In genomic region chr16:8795818-8796217, GRCh38 we compare ENCODE assay signal across 19 cellular contexts. TPM values are rescaled to one million over a fixed set of nuclear protein-coding genes. Genes with fewer than 3 reads are reported as not detected.
A peak's percentile ranks its signal among the peaks of the same experiment; 100 is the strongest.
DNase-seq lines count a peak whose midpoint lies in the region; FAIRE-seq and TF ChIP-seq lines count a peak whose summit lies in the region.
"Had no signal": no experiment of that assay in that cellular context is flagged by ENCODE, and none has a peak within 500 bp of the region (broad histone marks: within the 10 kb centered on the region; RNA-seq: fewer than 3 reads in every experiment).

No MANE protein-coding gene starts in this region.

- H3K27ac ChIP-seq in OCI-LY7 (ENCODE audit: low read depth, low read length, poor library complexity, severe bottlenecking) (no peak overlapping the region), prostate gland (no peak overlapping the region)
- H3K27ac ChIP-seq: foreskin keratinocyte had no signal

- no peak for FAIRE-seq in GM12891 (lab: Jason Lieb, UNC)
- FAIRE-seq: endometrium had no signal

- peaks cover 49% of the 10 kb centered on the region for H3K4me1 Mint-ChIP-seq in activated naive CD4-positive, alpha-beta T cell treated with anti-CD3 and anti-CD28 coated beads, Interleukin-2, amount 50 U/mL, for 24 hours
- H3K4me1 Mint-ChIP-seq in endothelial cell (ENCODE audit: unreplicated experiment) = peaks cover 19% of the 10 kb centered on the region
- H3K4me1 Mint-ChIP-seq in type B pancreatic cell (ENCODE audit: unreplicated experiment) = peaks cover 33% of the 10 kb centered on the region

- POLR2A ChIA-PET in OCI-LY7 (lab: Charles Lee) = interaction anchor here (0.8 kb wide), 1 partner anchor 139 kb away, joined by 3 read pairs; no protein-coding TSS in a partner anchor

- H3K27me3 ChIP-seq in prostate gland (replicated peaks; ENCODE audit: insufficient read depth) = no peaks in the 10 kb centered on the region
- H3K27me3 ChIP-seq: foreskin keratinocyte, tibial nerve had no signal

- peaks cover 47% of the 10 kb centered on the region for H3K79me2 ChIP-seq in OCI-LY7 (ENCODE audit: insufficient read depth, low read depth, low read length)

- TF ChIP-seq POLR2A in GM12891 (IDR thresholded peaks at IDR 0.05; ENCODE audit: low read depth, low read length) = no peak
- TF ChIP-seq POLR2A in prostate gland (IDR thresholded peaks at IDR 0.05) = no peak

- 94% methylated on average over 10 of the region's 10 CpGs for WGBS in prostate gland

- no peak overlapping the region for H3K4me3 ChIP-seq in OCI-LY7 (ENCODE audit: low read depth, low read length, poor library complexity, severe bottlenecking)
- H3K4me3 ChIP-seq in prostate gland = no peak overlapping the region

- H3K36me3 Mint-ChIP-seq in activated naive CD4-positive, alpha-beta T cell treated with anti-CD3 and anti-CD28 coated beads, Interleukin-2, amount 50 U/mL, for 24 hours = peaks cover 5% of the 10 kb centered on the region
- H3K36me3 Mint-ChIP-seq in endothelial cell (ENCODE audit: low read depth, unreplicated experiment) (no peaks in the 10 kb centered on the region), type B pancreatic cell (no peaks in the 10 kb centered on the region)

- H3K27ac Mint-ChIP-seq in activated naive CD4-positive, alpha-beta T cell treated with anti-CD3 and anti-CD28 coated beads, Interleukin-2, amount 50 U/mL, for 24 hours = no peak overlapping the region
- H3K27ac Mint-ChIP-seq in endothelial cell (ENCODE audit: unreplicated experiment) = no peak overlapping the region
- no peak overlapping the region for H3K27ac Mint-ChIP-seq in type B pancreatic cell

- H3K36me3 ChIP-seq in OCI-LY7 (ENCODE audit: insufficient read depth, low read length) = peaks cover 25% of the 10 kb centered on the region
- H3K36me3 ChIP-seq in prostate gland = no peaks in the 10 kb centered on the region

- H3K9me3 ChIP-seq in OCI-LY7 (ENCODE audit: low read length) = no peaks in the 10 kb centered on the region
- H3K9me3 ChIP-seq in prostate gland = no peaks in the 10 kb centered on the region
- H3K9me3 ChIP-seq: tibial nerve had no signal

- no peaks in the 10 kb centered on the region for H3K27me3 Mint-ChIP-seq in activated naive CD4-positive, alpha-beta T cell treated with anti-CD3 and anti-CD28 coated beads, Interleukin-2, amount 50 U/mL, for 24 hours
- peaks cover 2% of the 10 kb centered on the region for H3K27me3 Mint-ChIP-seq in endothelial cell (ENCODE audit: unreplicated experiment)
- H3K27me3 Mint-ChIP-seq in type B pancreatic cell = no peaks in the 10 kb centered on the region
- H3K27me3 Mint-ChIP-seq: naive thymus-derived CD4-positive, alpha-beta T cell had no signal

- intact Hi-C loops in OCI-LY7 (cut with micrococcal nuclease; ENCODE audit: unreplicated experiment) (loop anchor here (2.0 to 5.0 kb wide), 2 partner anchors 86 to 339 kb away; partner anchors contain the start of gene LITAFD), prostate gland (cut with DNase I) (loop anchor here (5.0 to 10.0 kb wide), 2 partner anchors 71 to 159 kb away; partner anchors contain the start of gene CARHSP1)

- CTCF ChIA-PET in OCI-LY7 (lab: Charles Lee; ENCODE audit: unreplicated experiment) = no interaction called here

- H3K4me3 Mint-ChIP-seq in activated naive CD4-positive, alpha-beta T cell treated with anti-CD3 and anti-CD28 coated beads, Interleukin-2, amount 50 U/mL, for 24 hours = peak overlapping the region; percentile 26
- peak overlapping the region; percentile 13 for H3K4me3 Mint-ChIP-seq in endothelial cell (ENCODE audit: unreplicated experiment)
- peak overlapping the region; percentile 98 for H3K4me3 Mint-ChIP-seq in type B pancreatic cell

- peaks cover 28% of the 10 kb centered on the region for H3K4me1 ChIP-seq in OCI-LY7 (ENCODE audit: insufficient read depth, low read length, poor library complexity, severe bottlenecking)
- peaks cover 10% of the 10 kb centered on the region for H3K4me1 ChIP-seq in prostate gland (replicated peaks)

- H3K9me2 ChIP-seq in OCI-LY7 (ENCODE audit: insufficient read depth, low read length) = no peaks in the 10 kb centered on the region

- no peak overlapping the region for H2AFZ ChIP-seq in OCI-LY7 (ENCODE audit: low read length)

- H4K20me1 ChIP-seq in OCI-LY7 (ENCODE audit: insufficient read depth, low read length) = peaks cover 8% of the 10 kb centered on the region; the same call in 1 of the 2 replicates

- no peaks in the 10 kb centered on the region for H3K9me3 Mint-ChIP-seq in activated naive CD4-positive, alpha-beta T cell treated with anti-CD3 and anti-CD28 coated beads, Interleukin-2, amount 50 U/mL, for 24 hours
- no peaks in the 10 kb centered on the region for H3K9me3 Mint-ChIP-seq in endothelial cell (ENCODE audit: unreplicated experiment)
- no peaks in the 10 kb centered on the region for H3K9me3 Mint-ChIP-seq in type B pancreatic cell
- H3K9me3 Mint-ChIP-seq: naive thymus-derived CD4-positive, alpha-beta T cell had no signal

- BruUV-seq in OCI-LY7 (replicated peaks; lab: Mats Ljungman, UMichigan) = no TSS peak

- in situ Hi-C loops in GM13977 (cut with MboI; ENCODE audit: low pct_unique_long_range_greater_than_20kb, low sequenced_read_pairs, unreplicated experiment) = loop anchor here (10.0 to 25.0 kb wide), 2 partner anchors 121 to 234 kb away; partner anchors contain the start of gene ABAT

- no peak for DNase-seq in activated naive CD4-positive, alpha-beta T cell treated with Interleukin-2 at 50 U/mL for 16 hours
- DNase-seq in OCI-LY7 (ENCODE audit: low spot score) (no peak), endothelial cell (ENCODE audit: low spot score) (no peak), type B pancreatic cell (ENCODE audit: extremely low spot score, unreplicated experiment) (no peak), GM12891 (ENCODE audit: insufficient read length, low spot score) (no peak), prostate gland (ENCODE audit: low spot score) (no peak), GM13977 (ENCODE audit: low spot score) (no peak)
- DNase-seq: activated CD4-positive, alpha-beta T cell treated with anti-CD3 and anti-CD28 coated beads, Interleukin-2, amount 50 U/mL, for 48 hours; cerebellar nuclear complex; DMS153; foreskin keratinocyte; left ventricle myocardium superior; naive thymus-derived CD4-positive, alpha-beta T cell; right cardiac atrium; Right ventricle myocardium superior; stimulated activated CD8-positive, alpha-beta memory T cell treated with anti-CD3 and anti-CD28 coated beads, Interleukin-4, amount 100 ng/mL, for 48 hours had no signal

- peak overlapping the region; percentile 93; the same call in 1 of the 2 replicates for H3K4me2 ChIP-seq in OCI-LY7 (ENCODE audit: low read length)

- TF ChIP-seq CTCF in OCI-LY7 (conservative IDR thresholded peaks at IDR 0.05; ENCODE audit: low read length) (no peak), endothelial cell (IDR thresholded peaks at IDR 0.05; ENCODE audit: unreplicated experiment) (no peak), type B pancreatic cell (conservative IDR thresholded peaks at IDR 0.05) (no peak), prostate gland (IDR thresholded peaks at IDR 0.05) (no peak), GM13977 (IDR thresholded peaks at IDR 0.05; ENCODE audit: extremely low read depth, insufficient read depth, missing control alignments) (no peak)

TF ChIP-seq in GM12891, 5 proteins besides CTCF, POLR2A, EP300 and RAD21:
- TF ChIP-seq TAF1 (IDR thresholded peaks at IDR 0.05; ENCODE audit: low read depth, low read length) (no peak), POU2F2 (IDR thresholded peaks at IDR 0.05; ENCODE audit: low read depth, low read length) (no peak), POLR2AphosphoS5 (IDR thresholded peaks at IDR 0.05; ENCODE audit: low read depth, low read length) (no peak), SPI1 (IDR thresholded peaks at IDR 0.05; ENCODE audit: low read depth, low read length) (no peak), PAX5 (IDR thresholded peaks at IDR 0.05; ENCODE audit: insufficient read depth, low read length, severe bottlenecking) (no peak)

RNA-seq across cellular contexts. Expression of gene TMEM186, which starts 1.6 kb away (rescaled TPM):
- total RNA-seq in OCI-LY7 (2014; rRNA removed; shearing (Covaris generic)) = 8.5 and 11.7 TPM in 2 replicates
- total RNA-seq in OCI-LY7 (2022) (16.5 and 18.1 TPM in 2 replicates), endothelial cell (ENCODE audit: unreplicated experiment) (8.1 TPM), type B pancreatic cell (ENCODE audit: low replicate concordance) (14.2 and 18.4 TPM in 2 replicates), prostate gland (10 to 100 TPM in 1 of 2 donors, 1 to 10 TPM in 1; 7.2 to 10.1 TPM)
- 11.7 TPM for polyA plus RNA-seq in GM12891 (2012; ENCODE audit: low read depth, missing spikeins)

RNA-seq across cellular contexts. Expression of gene PMM2, which starts 1.8 kb away (rescaled TPM):
- 39.1 and 41.1 TPM in 2 replicates for total RNA-seq in OCI-LY7 (2014; rRNA removed; shearing (Covaris generic))
- 44.5 and 53.9 TPM in 2 replicates for total RNA-seq in OCI-LY7 (2022)
- total RNA-seq in endothelial cell (ENCODE audit: unreplicated experiment) = 19.3 TPM
- 35.5 and 64.3 TPM in 2 replicates for total RNA-seq in type B pancreatic cell (ENCODE audit: low replicate concordance)
- 28.5 TPM for polyA plus RNA-seq in GM12891 (2012; ENCODE audit: low read depth, missing spikeins)
- 10 to 100 TPM; 30.6 to 39.2 TPM for total RNA-seq in prostate gland

Comparison
In these comparisons a context has a peak if more than half of its experiments do, and no peak if none do; other contexts are left out.
1. H3K4me3 Mint-ChIP-seq: peak in every context shown above with its lines; median percentile 98 in type B pancreatic cell; 26 in activated naive CD4-positive, alpha-beta T cell treated with anti-CD3 and anti-CD28 coated beads, Interleukin-2, amount 50 U/mL, for 24 hours; 13 in endothelial cell.